In genomic region chr5:72366324-72366976, GRCh38 we compare ENCODE assay signal across 8 cellular contexts. TPM values are rescaled to one million over a fixed set of nuclear protein-coding genes. Genes with fewer than 3 reads are reported as not detected.
A peak's percentile ranks its signal among the peaks of the same experiment; 100 is the strongest.
DNase-seq lines count a peak whose midpoint lies in the region; ATAC-seq and TF ChIP-seq lines count a peak whose summit lies in the region.

No MANE protein-coding gene starts in this region.

- H3K9me3 ChIP-seq in DOHH2 (ENCODE audit: control insufficient read depth, insufficient read depth, low read length) (no peaks in the 10 kb centered on the region), OCI-LY1 (ENCODE audit: low read length) (no peaks in the 10 kb centered on the region)

- no peak overlapping the region for H3K27ac ChIP-seq in DOHH2 (ENCODE audit: low read depth, low read length)
- H3K27ac ChIP-seq in OCI-LY1 (ENCODE audit: low read depth, low read length, poor library complexity, severe bottlenecking): no peak overlapping the region

- H3K9ac ChIP-seq in OCI-LY1 (ENCODE audit: low read length): no peak overlapping the region

- DNase-seq in GM20000 (ENCODE audit: low spot score): peak; percentile 49
- peak; percentile 72 for DNase-seq in HT1080 (ENCODE audit: low read depth)
- DNase-seq in amygdala (lab: John Stamatoyannopoulos, UW): peak in 30 of 56 donors; percentile 2 to 72 (median 14)
- DNase-seq in left ventricle myocardium superior: peak; percentile 41
- DNase-seq in retinal pigment epithelial cell (ENCODE audit: low read depth): no peak

- no peaks in the 10 kb centered on the region for H4K20me1 ChIP-seq in DOHH2 (ENCODE audit: control insufficient read depth, insufficient read depth, low read depth, low read length)
- H4K20me1 ChIP-seq in OCI-LY1 (ENCODE audit: insufficient read depth, low read length): no peaks in the 10 kb centered on the region

- H3K4me3 ChIP-seq in DOHH2 (ENCODE audit: low read length) (no peak overlapping the region), OCI-LY1 (ENCODE audit: low read depth, low read length, poor library complexity, severe bottlenecking) (no peak overlapping the region), retinal pigment epithelial cell (ENCODE audit: low read length) (no peak overlapping the region)

- H3K79me2 ChIP-seq in DOHH2 (ENCODE audit: control insufficient read depth, low read length) (no peaks in the 10 kb centered on the region), OCI-LY1 (ENCODE audit: insufficient read depth, low read length) (no peaks in the 10 kb centered on the region)

- no peak overlapping the region for H3K4me2 ChIP-seq in DOHH2 (ENCODE audit: low read length)
- H3K4me2 ChIP-seq in OCI-LY1 (ENCODE audit: low read length): no peak overlapping the region

- peaks cover 17% of the 10 kb centered on the region for H3K36me3 ChIP-seq in DOHH2 (ENCODE audit: control insufficient read depth, low read length)
- H3K36me3 ChIP-seq in OCI-LY1 (ENCODE audit: insufficient read depth, low read length): peaks cover 22% of the 10 kb centered on the region

- no peaks in the 10 kb centered on the region for H3K9me2 ChIP-seq in DOHH2 (replicated peaks; ENCODE audit: control insufficient read depth, low read length)
- no peaks in the 10 kb centered on the region for H3K9me2 ChIP-seq in OCI-LY1 (ENCODE audit: low read depth, low read length)

- H3F3A ChIP-seq in DOHH2 (ENCODE audit: control insufficient read depth, insufficient read depth) (no peaks in the 10 kb centered on the region), OCI-LY1 (ENCODE audit: insufficient read depth, low read length) (no peaks in the 10 kb centered on the region)

- no peaks in the 10 kb centered on the region for H3K27me3 ChIP-seq in DOHH2 (ENCODE audit: control insufficient read depth, low read length)
- H3K27me3 ChIP-seq in OCI-LY1 (ENCODE audit: insufficient read depth, low read length): no peaks in the 10 kb centered on the region

- no peak overlapping the region for H2AFZ ChIP-seq in OCI-LY1 (ENCODE audit: low read length)

- intact Hi-C loops in left ventricle myocardium superior (cut with micrococcal nuclease): loop anchor here (1.0 kb wide), 1 partner anchor 158 kb away; no protein-coding TSS in a partner anchor

- peak; percentile 94 for ATAC-seq in left ventricle myocardium superior
- ATAC-seq in HG02970 (IDR thresholded peaks at IDR 0.05; ENCODE audit: low FRiP score, unreplicated experiment): no peak

- TF ChIP-seq CTCF in DOHH2 (IDR thresholded peaks at IDR 0.05; ENCODE audit: low read depth, low read length, poor library complexity, severe bottlenecking): peak; percentile 71
- TF ChIP-seq CTCF in GM20000 (IDR thresholded peaks at IDR 0.05; ENCODE audit: extremely low read depth, missing control alignments): peak; percentile 58
- peak; percentile 81 for TF ChIP-seq CTCF in OCI-LY1 (IDR thresholded peaks at IDR 0.05; ENCODE audit: low read length)
- peak; percentile 79 for TF ChIP-seq CTCF in retinal pigment epithelial cell (conservative IDR thresholded peaks at IDR 0.05; ENCODE audit: low read depth, low read length)

- H3K4me1 ChIP-seq in DOHH2 (ENCODE audit: control insufficient read depth, low read length) (peaks cover 9% of the 10 kb centered on the region), OCI-LY1 (ENCODE audit: insufficient read depth, low read length, severe bottlenecking) (no peaks in the 10 kb centered on the region)

RNA-seq across cellular contexts. Expression of gene PTCD2, which starts 46.3 kb away (rescaled TPM):
- 13.4 and 15.6 TPM in 2 replicates for total RNA-seq in HT1080 (2014; rRNA removed; shearing (Covaris generic))
- 15.2 and 16.5 TPM in 2 replicates for polyA plus RNA-seq in HT1080 (2015; cell fraction: cytosol; rRNA removed)
- polyA plus RNA-seq in HT1080 (2015; cell fraction: nucleus; rRNA removed): 27.3 and 32.2 TPM in 2 replicates
- 17.7 TPM for total RNA-seq in left ventricle myocardium superior

RNA-seq across cellular contexts. Expression of gene MRPS27, which starts 46.4 kb away (rescaled TPM):
- total RNA-seq in HT1080 (2014; rRNA removed; shearing (Covaris generic)): 130 and 131 TPM in 2 replicates
- 105 and 120 TPM in 2 replicates for polyA plus RNA-seq in HT1080 (2015; cell fraction: cytosol; rRNA removed)
- 93.3 and 98.1 TPM in 2 replicates for polyA plus RNA-seq in HT1080 (2015; cell fraction: nucleus; rRNA removed)
- 80.1 TPM for total RNA-seq in left ventricle myocardium superior
